In genomic region chr2:20190170-20190569, GRCh38 we compare ENCODE assay signal across 17 cellular contexts. TPM values are rescaled to one million over a fixed set of nuclear protein-coding genes. Genes with fewer than 3 reads are reported as not detected.
A peak's percentile ranks its signal among the peaks of the same experiment; 100 is the strongest.
DNase-seq lines count a peak whose midpoint lies in the region; TF ChIP-seq lines count a peak whose summit lies in the region.
"Had no signal": no experiment of that assay in that cellular context is flagged by ENCODE, and none has a peak within 500 bp of the region (broad histone marks: within the 10 kb centered on the region; RNA-seq: fewer than 3 reads in every experiment).

No MANE protein-coding gene starts in this region.

- peak overlapping the region; percentile 91 for H2BK5ac ChIP-seq in neuronal stem cell (ENCODE audit: low read length)

- H3K4me2 ChIP-seq in neuronal stem cell (ENCODE audit: insufficient read depth, low read length, poor library complexity, severe bottlenecking) (no peak overlapping the region), smooth muscle cell (no peak overlapping the region)
- H3K4me2 ChIP-seq: BLaER1, GM23338 had no signal

- H3K4me1 Mint-ChIP-seq in activated CD4-positive, alpha-beta T cell treated with anti-CD3 and anti-CD28 coated beads, Interleukin-2, amount 10 ng/mL, durations not matched to agents 7 days and 5 days: no peaks in the 10 kb centered on the region
- H3K4me1 Mint-ChIP-seq: CD8-positive, alpha-beta memory T cell had no signal

- H3K9me3 Mint-ChIP-seq in activated CD4-positive, alpha-beta T cell treated with anti-CD3 and anti-CD28 coated beads, Interleukin-2, amount 10 ng/mL, durations not matched to agents 7 days and 5 days: no peaks in the 10 kb centered on the region
- H3K9me3 Mint-ChIP-seq: CD8-positive, alpha-beta memory T cell; GM23338 had no signal

- H2BK120ac ChIP-seq in neuronal stem cell (ENCODE audit: low read depth, low read length): peak overlapping the region; percentile 50

- no peaks in the 10 kb centered on the region for H3K79me1 ChIP-seq in neuronal stem cell (ENCODE audit: low read depth, low read length)

- TF ChIP-seq CTCF in WERI-Rb-1 (IDR thresholded peaks at IDR 0.05; ENCODE audit: low read depth, low read length): no peak
- TF ChIP-seq CTCF in esophagus squamous epithelium (IDR thresholded peaks at IDR 0.05): no peak
- no peak for TF ChIP-seq CTCF in ovary (IDR thresholded peaks at IDR 0.05)
- no peak for TF ChIP-seq CTCF in smooth muscle cell (IDR thresholded peaks at IDR 0.05; ENCODE audit: borderline replicate concordance, insufficient read depth, poor library complexity, severe bottlenecking)

- POLR2A ChIA-PET in activated CD4-positive, alpha-beta T cell treated with anti-CD3 and anti-CD28 coated beads, Interleukin-2, amount 10 ng/mL, durations not matched to agents 7 days and 5 days (lab: Charles Lee): no interaction called here

- TF ChIP-seq POLR2A in esophagus squamous epithelium (IDR thresholded peaks at IDR 0.05) (no peak), ovary (IDR thresholded peaks at IDR 0.05) (no peak)

- H3K4me3 ChIP-seq in WERI-Rb-1 (ENCODE audit: low read depth, low read length) (no peak overlapping the region), esophagus squamous epithelium (no peak overlapping the region), neuronal stem cell (ENCODE audit: low read length in 2 of 2) (no peak overlapping the region), ovary (no peak overlapping the region), smooth muscle cell (no peak overlapping the region)
- H3K4me3 ChIP-seq: BLaER1, GM23338 had no signal

- H2AFZ ChIP-seq in neuronal stem cell (ENCODE audit: low read length) (no peak overlapping the region), smooth muscle cell (ENCODE audit: low read depth) (no peak overlapping the region)

- no peaks in the 10 kb centered on the region for H3K27me3 Mint-ChIP-seq in activated CD4-positive, alpha-beta T cell treated with anti-CD3 and anti-CD28 coated beads, Interleukin-2, amount 10 ng/mL, durations not matched to agents 7 days and 5 days

- intact Hi-C loops in esophagus squamous epithelium (cut with DNase I) (no loop called here), ovary (cut with DNase I) (no loop called here)

- CTCF ChIA-PET in activated CD4-positive, alpha-beta T cell treated with anti-CD3 and anti-CD28 coated beads, Interleukin-2, amount 10 ng/mL, durations not matched to agents 7 days and 5 days (lab: Charles Lee): interaction anchor here (1.4 kb wide), 1 partner anchor 21 kb away, joined by 5 read pairs; no protein-coding TSS in a partner anchor

- no peak overlapping the region for H3K27ac Mint-ChIP-seq in activated CD4-positive, alpha-beta T cell treated with anti-CD3 and anti-CD28 coated beads, Interleukin-2, amount 10 ng/mL, durations not matched to agents 7 days and 5 days
- H3K27ac Mint-ChIP-seq: CD8-positive, alpha-beta memory T cell; GM23338 had no signal

- no peaks in the 10 kb centered on the region for H4K20me1 ChIP-seq in smooth muscle cell (ENCODE audit: low read depth)
- H4K20me1 ChIP-seq: BLaER1 had no signal

- H3K9ac ChIP-seq in neuronal stem cell (ENCODE audit: low read depth, low read length, poor library complexity) (no peak overlapping the region), smooth muscle cell (ENCODE audit: low read depth) (no peak overlapping the region)
- H3K9ac ChIP-seq: BLaER1 had no signal

- H3K36me3 Mint-ChIP-seq in activated CD4-positive, alpha-beta T cell treated with anti-CD3 and anti-CD28 coated beads, Interleukin-2, amount 10 ng/mL, durations not matched to agents 7 days and 5 days (ENCODE audit: low read depth): no peaks in the 10 kb centered on the region
- H3K36me3 Mint-ChIP-seq: CD8-positive, alpha-beta memory T cell had no signal

- no peaks in the 10 kb centered on the region for H3K27me3 ChIP-seq in WERI-Rb-1 (ENCODE audit: insufficient read depth, low read depth, severe bottlenecking)
- H3K27me3 ChIP-seq in esophagus squamous epithelium: no peaks in the 10 kb centered on the region
- H3K27me3 ChIP-seq in neuronal stem cell (ENCODE audit: control insufficient read depth in 3 of 3, insufficient read depth in 3 of 3, low read depth in 1 of 3, low read length in 3 of 3): peaks cover 0 to 11% (median 0%) of the 10 kb centered on the region in 3 experiments
- H3K27me3 ChIP-seq in ovary: no peaks in the 10 kb centered on the region
- H3K27me3 ChIP-seq in smooth muscle cell (ENCODE audit: low read depth): no peaks in the 10 kb centered on the region
- H3K27me3 ChIP-seq: BLaER1 had no signal

- H3K18ac ChIP-seq in neuronal stem cell (ENCODE audit: low read length): peak overlapping the region; percentile 96

- H3K9me3 ChIP-seq in WERI-Rb-1 (ENCODE audit: severe bottlenecking) (no peaks in the 10 kb centered on the region), esophagus squamous epithelium (no peaks in the 10 kb centered on the region), neuronal stem cell (replicated peaks in 1 of 2; ENCODE audit: control insufficient read depth in 2 of 2, insufficient read depth in 1 of 2, low read depth in 1 of 2, low read length in 2 of 2) (no peaks in the 10 kb centered on the region), ovary (no peaks in the 10 kb centered on the region), smooth muscle cell (replicated peaks; ENCODE audit: low read depth) (no peaks in the 10 kb centered on the region)
- H3K9me3 ChIP-seq: BLaER1 had no signal

- peak overlapping the region; percentile 46 for H3K23ac ChIP-seq in neuronal stem cell (ENCODE audit: low read depth, low read length, poor library complexity)

- H4K91ac ChIP-seq in neuronal stem cell (ENCODE audit: low read depth, low read length, poor library complexity): no peak overlapping the region

- WGBS in esophagus squamous epithelium, 2 donors: 56 to 60% methylated on average over 3 to 7 of the region's 9 CpGs
- WGBS in neuronal stem cell (ENCODE audit: extremely low coverage in 2 of 2, insufficient read length in 2 of 2, insufficient replicate concordance in 1 of 2), 2 donors: no CpG with 5 or more reads among the region's 9 CpGs
- WGBS in ovary, 3 donors: 86 to 97% (median 88%) methylated on average over 9 of the region's 9 CpGs
- 92% methylated on average over 9 of the region's 9 CpGs for WGBS in smooth muscle cell (ENCODE audit: low lambda C conversion rate)

- TF ChIP-seq EP300 in ovary (IDR thresholded peaks at IDR 0.05): no peak

- H2BK12ac ChIP-seq in neuronal stem cell (ENCODE audit: low read length): peak overlapping the region; percentile 85

- H3K36me3 ChIP-seq in WERI-Rb-1 (no peaks in the 10 kb centered on the region), esophagus squamous epithelium (no peaks in the 10 kb centered on the region), neuronal stem cell (replicated peaks in 1 of 2; ENCODE audit: control insufficient read depth in 2 of 2, insufficient read depth in 2 of 2, low read length in 2 of 2) (no peaks in the 10 kb centered on the region), ovary (no peaks in the 10 kb centered on the region), smooth muscle cell (ENCODE audit: low read depth) (no peaks in the 10 kb centered on the region)
- H3K36me3 ChIP-seq: BLaER1 had no signal

- no peak overlapping the region for H4K8ac ChIP-seq in neuronal stem cell (ENCODE audit: low read depth, low read length)

- peak overlapping the region; percentile 88 for H2BK15ac ChIP-seq in neuronal stem cell (ENCODE audit: low read length)

- no peak overlapping the region for H3K4ac ChIP-seq in neuronal stem cell (ENCODE audit: low read length)

- H3K4me3 Mint-ChIP-seq in activated CD4-positive, alpha-beta T cell treated with anti-CD3 and anti-CD28 coated beads, Interleukin-2, amount 10 ng/mL, durations not matched to agents 7 days and 5 days: no peak overlapping the region
- H3K4me3 Mint-ChIP-seq: CD8-positive, alpha-beta memory T cell; GM23338 had no signal

- H3K79me2 ChIP-seq in smooth muscle cell (ENCODE audit: low read depth): no peaks in the 10 kb centered on the region

- H3F3A ChIP-seq in smooth muscle cell (ENCODE audit: low read depth): peaks cover 4% of the 10 kb centered on the region

- DNase-seq in DMS 273 (lab: John Stamatoyannopoulos, UW; ENCODE audit: unreplicated experiment) (peak; percentile 18), DMS 273 treated with DMSO at 0.1 percent for 48 hours (lab: John Stamatoyannopoulos, UW) (no peak), WERI-Rb-1 (no peak), esophagus squamous epithelium (lab: John Stamatoyannopoulos, UW) (no peak), neuronal stem cell (ENCODE audit: low spot score) (no peak), ovary (no peak), smooth muscle cell (lab: John Stamatoyannopoulos, UW; ENCODE audit: unreplicated experiment) (no peak)
- no peak for DNase-seq in activated CD4-positive, alpha-beta T cell treated with anti-CD3 and anti-CD28 coated beads, Interleukin-2, amount 10 ng/mL, durations not matched to agents 7 days and 5 days
- DNase-seq: CD8-positive, alpha-beta memory T cell; MM.1S; NCI-H1105 treated with DMSO at 0.1 percent for 48 hours; NCI-H446 treated with DMSO at 0.1 percent for 48 hours; NCI-H774; Right ventricle myocardium superior had no signal

- peak overlapping the region; percentile 79 for H2AK5ac ChIP-seq in neuronal stem cell (ENCODE audit: low read depth, low read length)

- H3K14ac ChIP-seq in neuronal stem cell (ENCODE audit: low read length): no peak overlapping the region

- H3K27ac ChIP-seq in WERI-Rb-1 (peak overlapping the region; percentile 73), esophagus squamous epithelium (peak overlapping the region; percentile 9 to 65 (median 52)), neuronal stem cell (replicated peaks; ENCODE audit: low read length) (no peak overlapping the region), ovary (no peak overlapping the region), smooth muscle cell (ENCODE audit: low read depth) (no peak overlapping the region)
- H3K27ac ChIP-seq: 22Rv1, BLaER1 had no signal

- H3K4me1 ChIP-seq in esophagus squamous epithelium (peaks cover 11 to 73% (median 16%) of the 10 kb centered on the region in 3 donors), neuronal stem cell (ENCODE audit: control insufficient read depth in 2 of 2, insufficient read depth in 1 of 2, low read depth in 1 of 2, low read length in 2 of 2) (peaks cover 14 to 56% of the 10 kb centered on the region in 2 donors), ovary (ENCODE audit: insufficient read depth) (no peaks in the 10 kb centered on the region), smooth muscle cell (ENCODE audit: low read depth) (peaks cover 44% of the 10 kb centered on the region)

RNA-seq across cellular contexts. Expression of gene SDC1, which starts 34.8 kb away (rescaled TPM):
- total RNA-seq in esophagus squamous epithelium (100 to 1,000 TPM; 355 to 757 (median 496) TPM), ovary (1 to 10 TPM; 2.3 to 9.1 (median 4.2) TPM), smooth muscle cell (61.0 and 81.1 TPM in 2 replicates)
- polyA plus RNA-seq in neuronal stem cell (2013, experiment 1 of 2): 45.3 TPM
- polyA plus RNA-seq in neuronal stem cell (2013, experiment 2 of 2): 48.1 TPM
- polyA plus RNA-seq in ovary (1 to 10 TPM in 1 of 2 donors, under 1 TPM in 1; 0.62 to 1.8 TPM), smooth muscle cell (88.1 and 110 TPM in 2 replicates)
- under 1 TPM in 1 of 2 experiments, not detected in 1; 0.19 TPM for total RNA-seq in activated CD4-positive, alpha-beta T cell treated with anti-CD3 and anti-CD28 coated beads, Interleukin-2, amount 10 ng/mL, durations not matched to agents 7 days and 5 days
- polyA plus RNA-seq: CD8-positive, alpha-beta memory T cell had no signal

Comparison
In these comparisons a context has a peak if more than half of its experiments do, and no peak if none do; other contexts are left out.
1. H3K27ac ChIP-seq: peak in WERI-Rb-1 (single experiment) and esophagus squamous epithelium (4 of 4); none in neuronal stem cell (single experiment), ovary (0 of 2) and smooth muscle cell (single experiment).